Comparison of ENCODE assay signal across 1 cellular context in the genomic region with DNA sequence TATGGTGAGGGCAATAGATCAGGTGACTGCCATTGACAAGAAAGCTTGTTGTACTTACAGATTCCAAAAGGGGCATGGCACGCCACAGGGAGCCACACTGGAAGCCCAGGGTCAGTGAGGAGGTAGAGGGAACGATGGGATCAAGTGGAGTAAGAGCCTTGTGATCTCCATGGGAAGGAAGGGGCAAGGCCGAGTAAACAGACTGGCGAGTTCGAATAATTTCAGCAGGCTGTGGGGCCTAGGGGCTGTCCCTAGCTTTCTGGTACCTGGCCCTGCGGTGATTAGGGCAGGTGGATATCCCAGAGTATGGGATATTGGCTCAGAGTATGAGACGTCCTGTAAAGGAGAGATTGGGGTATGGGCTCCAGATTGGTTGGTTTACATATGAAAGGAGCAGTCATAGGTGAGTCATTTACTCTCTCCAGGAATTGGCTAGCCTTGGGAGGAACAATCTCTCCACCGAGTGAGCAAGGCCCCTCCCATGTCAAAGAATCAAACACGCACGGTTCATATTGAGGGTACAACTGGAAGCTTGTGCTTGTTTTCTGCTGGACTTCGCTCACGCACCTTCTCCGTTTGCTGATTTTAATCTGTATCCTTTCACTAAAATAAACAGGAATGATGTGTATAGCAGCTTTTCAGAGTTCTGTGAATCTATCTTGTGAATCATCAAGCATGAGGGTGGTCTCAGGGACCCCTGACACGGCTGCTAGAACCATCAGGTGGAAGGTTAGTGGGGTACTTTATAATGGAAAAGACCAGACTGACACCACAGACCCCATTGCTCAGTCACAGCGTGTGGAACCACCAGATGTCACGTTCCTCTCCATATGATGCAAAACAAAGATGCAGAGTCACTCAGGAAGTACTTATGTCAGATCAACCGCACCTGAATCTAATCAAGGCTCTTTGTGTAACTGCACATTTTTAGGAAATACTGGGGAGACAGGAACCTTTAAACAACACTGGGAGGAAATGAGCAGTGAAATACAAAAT.
TF ChIP-seq lines count a peak whose summit lies in the region.

No MANE protein-coding gene starts in this region.

TF ChIP-seq in K562, 482 proteins besides CTCF, POLR2A, EP300 and RAD21 (continues in another document):
- TF ChIP-seq TAF9B (IDR thresholded peaks at IDR 0.05; ENCODE audit: partially characterized antibody) (peak; percentile 82), TEAD4 (IDR thresholded peaks at IDR 0.05; ENCODE audit: low read length) (peak; percentile 68), TEAD4 (CRISPR knock-in tag; IDR thresholded peaks at IDR 0.05; ENCODE audit: borderline replicate concordance) (no peak), MCM3 (IDR thresholded peaks at IDR 0.05) (no peak), NFIX (CRISPR knock-in tag; IDR thresholded peaks at IDR 0.05; ENCODE audit: low read depth) (no peak), KLF6 (CRISPR knock-in tag; IDR thresholded peaks at IDR 0.05; ENCODE audit: borderline replicate concordance) (0 out of 2 replicates have a peak, but pooled peaks have one; percentile 29), CEBPG (CRISPR knock-in tag; IDR thresholded peaks at IDR 0.05) (peak; percentile 68; the same call in 1 of the 2 replicates), CEBPG (tag; conservative IDR thresholded peaks at IDR 0.05 in 1 of 2, IDR thresholded peaks at IDR 0.05 in 1 of 2) (peak in 1 of 2 experiments; percentile 64; a peak in 2 of 4 replicates), HMG20B (CRISPR knock-in tag; IDR thresholded peaks at IDR 0.05) (no peak), HDAC8 (tag; IDR thresholded peaks at IDR 0.05) (no peak; the same call in 1 of the 2 replicates), SRSF3 (IDR thresholded peaks at IDR 0.05; ENCODE audit: insufficient read depth, low read length) (no peak), SPI1 (IDR thresholded peaks at IDR 0.05; ENCODE audit: borderline replicate concordance, low read depth, low read length) (no peak), NR2C2 (CRISPR knock-in tag; IDR thresholded peaks at IDR 0.05) (no peak), NR2C2 (tag; IDR thresholded peaks at IDR 0.05) (peak; percentile 56; the same call in 1 of the 2 replicates), CHD4 (IDR thresholded peaks at IDR 0.05; ENCODE audit: insufficient read depth, insufficient replicate concordance, low read depth, low read length, poor library complexity, severe bottlenecking) (no peak), KAT2B (IDR thresholded peaks at IDR 0.05; ENCODE audit: low read depth, low read length) (no peak), NBN (IDR thresholded peaks at IDR 0.05; ENCODE audit: low read depth) (no peak), ZNF263 (CRISPR knock-in tag; IDR thresholded peaks at IDR 0.05; ENCODE audit: borderline replicate concordance) (no peak), SAFB2 (IDR thresholded peaks at IDR 0.05; ENCODE audit: borderline replicate concordance, low read depth, low read length, severe bottlenecking) (no peak), RBM25 (IDR thresholded peaks at IDR 0.05; ENCODE audit: low read depth, low read length, severe bottlenecking) (no peak), ILK (tag; IDR thresholded peaks at IDR 0.05; ENCODE audit: borderline replicate concordance, low read depth) (no peak), ZC3H4 (CRISPR knock-in tag; IDR thresholded peaks at IDR 0.05; ENCODE audit: borderline replicate concordance) (no peak), PTTG1 (tag; IDR thresholded peaks at IDR 0.05; ENCODE audit: low read depth) (0 out of 2 replicates have a peak, but pooled peaks have one; percentile 37), TGIF2 (CRISPR knock-in tag; IDR thresholded peaks at IDR 0.05) (no peak), ARID1B (IDR thresholded peaks at IDR 0.05) (peak; percentile 59), HLTF (IDR thresholded peaks at IDR 0.05) (0 out of 2 replicates have a peak, but pooled peaks have one; percentile 8), ZNF764 (CRISPR knock-in tag; IDR thresholded peaks at IDR 0.05; ENCODE audit: low read depth) (no peak), NFE2 (IDR thresholded peaks at IDR 0.05; ENCODE audit: low read depth) (peak; percentile 99), STAG1 (CRISPR knock-in tag; IDR thresholded peaks at IDR 0.05; ENCODE audit: borderline replicate concordance) (no peak), PHF20 (IDR thresholded peaks at IDR 0.05; ENCODE audit: partially characterized antibody) (no peak), ZNF583 (CRISPR knock-in tag; IDR thresholded peaks at IDR 0.05) (peak; percentile 67; the same call in 1 of the 2 replicates), PHB2 (IDR thresholded peaks at IDR 0.05; ENCODE audit: low read depth) (no peak)
- TF ChIP-seq, protein P1, sequence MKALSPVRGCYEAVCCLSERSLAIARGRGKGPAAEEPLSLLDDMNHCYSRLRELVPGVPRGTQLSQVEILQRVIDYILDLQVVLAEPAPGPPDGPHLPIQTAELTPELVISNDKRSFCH (CRISPR knock-in tag; IDR thresholded peaks at IDR 0.05), result no peak
- TF ChIP-seq, protein P1 (tag; IDR thresholded peaks at IDR 0.05), result peak; percentile 89
- TF ChIP-seq, protein P2, sequence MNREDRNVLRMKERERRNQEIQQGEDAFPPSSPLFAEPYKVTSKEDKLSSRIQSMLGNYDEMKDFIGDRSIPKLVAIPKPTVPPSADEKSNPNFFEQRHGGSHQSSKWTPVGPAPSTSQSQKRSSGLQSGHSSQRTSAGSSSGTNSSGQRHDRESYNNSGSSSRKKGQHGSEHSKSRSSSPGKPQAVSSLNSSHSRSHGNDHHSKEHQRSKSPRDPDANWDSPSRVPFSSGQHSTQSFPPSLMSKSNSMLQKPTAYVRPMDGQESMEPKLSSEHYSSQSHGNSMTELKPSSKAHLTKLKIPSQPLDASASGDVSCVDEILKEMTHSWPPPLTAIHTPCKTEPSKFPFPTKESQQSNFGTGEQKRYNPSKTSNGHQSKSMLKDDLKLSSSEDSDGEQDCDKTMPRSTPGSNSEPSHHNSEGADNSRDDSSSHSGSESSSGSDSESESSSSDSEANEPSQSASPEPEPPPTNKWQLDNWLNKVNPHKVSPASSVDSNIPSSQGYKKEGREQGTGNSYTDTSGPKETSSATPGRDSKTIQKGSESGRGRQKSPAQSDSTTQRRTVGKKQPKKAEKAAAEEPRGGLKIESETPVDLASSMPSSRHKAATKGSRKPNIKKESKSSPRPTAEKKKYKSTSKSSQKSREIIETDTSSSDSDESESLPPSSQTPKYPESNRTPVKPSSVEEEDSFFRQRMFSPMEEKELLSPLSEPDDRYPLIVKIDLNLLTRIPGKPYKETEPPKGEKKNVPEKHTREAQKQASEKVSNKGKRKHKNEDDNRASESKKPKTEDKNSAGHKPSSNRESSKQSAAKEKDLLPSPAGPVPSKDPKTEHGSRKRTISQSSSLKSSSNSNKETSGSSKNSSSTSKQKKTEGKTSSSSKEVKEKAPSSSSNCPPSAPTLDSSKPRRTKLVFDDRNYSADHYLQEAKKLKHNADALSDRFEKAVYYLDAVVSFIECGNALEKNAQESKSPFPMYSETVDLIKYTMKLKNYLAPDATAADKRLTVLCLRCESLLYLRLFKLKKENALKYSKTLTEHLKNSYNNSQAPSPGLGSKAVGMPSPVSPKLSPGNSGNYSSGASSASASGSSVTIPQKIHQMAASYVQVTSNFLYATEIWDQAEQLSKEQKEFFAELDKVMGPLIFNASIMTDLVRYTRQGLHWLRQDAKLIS (CRISPR knock-in tag; IDR thresholded peaks at IDR 0.05), result no peak
- TF ChIP-seq, protein P3, sequence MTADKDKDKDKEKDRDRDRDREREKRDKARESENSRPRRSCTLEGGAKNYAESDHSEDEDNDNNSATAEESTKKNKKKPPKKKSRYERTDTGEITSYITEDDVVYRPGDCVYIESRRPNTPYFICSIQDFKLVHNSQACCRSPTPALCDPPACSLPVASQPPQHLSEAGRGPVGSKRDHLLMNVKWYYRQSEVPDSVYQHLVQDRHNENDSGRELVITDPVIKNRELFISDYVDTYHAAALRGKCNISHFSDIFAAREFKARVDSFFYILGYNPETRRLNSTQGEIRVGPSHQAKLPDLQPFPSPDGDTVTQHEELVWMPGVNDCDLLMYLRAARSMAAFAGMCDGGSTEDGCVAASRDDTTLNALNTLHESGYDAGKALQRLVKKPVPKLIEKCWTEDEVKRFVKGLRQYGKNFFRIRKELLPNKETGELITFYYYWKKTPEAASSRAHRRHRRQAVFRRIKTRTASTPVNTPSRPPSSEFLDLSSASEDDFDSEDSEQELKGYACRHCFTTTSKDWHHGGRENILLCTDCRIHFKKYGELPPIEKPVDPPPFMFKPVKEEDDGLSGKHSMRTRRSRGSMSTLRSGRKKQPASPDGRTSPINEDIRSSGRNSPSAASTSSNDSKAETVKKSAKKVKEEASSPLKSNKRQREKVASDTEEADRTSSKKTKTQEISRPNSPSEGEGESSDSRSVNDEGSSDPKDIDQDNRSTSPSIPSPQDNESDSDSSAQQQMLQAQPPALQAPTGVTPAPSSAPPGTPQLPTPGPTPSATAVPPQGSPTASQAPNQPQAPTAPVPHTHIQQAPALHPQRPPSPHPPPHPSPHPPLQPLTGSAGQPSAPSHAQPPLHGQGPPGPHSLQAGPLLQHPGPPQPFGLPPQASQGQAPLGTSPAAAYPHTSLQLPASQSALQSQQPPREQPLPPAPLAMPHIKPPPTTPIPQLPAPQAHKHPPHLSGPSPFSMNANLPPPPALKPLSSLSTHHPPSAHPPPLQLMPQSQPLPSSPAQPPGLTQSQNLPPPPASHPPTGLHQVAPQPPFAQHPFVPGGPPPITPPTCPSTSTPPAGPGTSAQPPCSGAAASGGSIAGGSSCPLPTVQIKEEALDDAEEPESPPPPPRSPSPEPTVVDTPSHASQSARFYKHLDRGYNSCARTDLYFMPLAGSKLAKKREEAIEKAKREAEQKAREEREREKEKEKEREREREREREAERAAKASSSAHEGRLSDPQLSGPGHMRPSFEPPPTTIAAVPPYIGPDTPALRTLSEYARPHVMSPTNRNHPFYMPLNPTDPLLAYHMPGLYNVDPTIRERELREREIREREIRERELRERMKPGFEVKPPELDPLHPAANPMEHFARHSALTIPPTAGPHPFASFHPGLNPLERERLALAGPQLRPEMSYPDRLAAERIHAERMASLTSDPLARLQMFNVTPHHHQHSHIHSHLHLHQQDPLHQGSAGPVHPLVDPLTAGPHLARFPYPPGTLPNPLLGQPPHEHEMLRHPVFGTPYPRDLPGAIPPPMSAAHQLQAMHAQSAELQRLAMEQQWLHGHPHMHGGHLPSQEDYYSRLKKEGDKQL (CRISPR knock-in tag; IDR thresholded peaks at IDR 0.05; ENCODE audit: borderline replicate concordance), result no peak
- TF ChIP-seq, protein P4, sequence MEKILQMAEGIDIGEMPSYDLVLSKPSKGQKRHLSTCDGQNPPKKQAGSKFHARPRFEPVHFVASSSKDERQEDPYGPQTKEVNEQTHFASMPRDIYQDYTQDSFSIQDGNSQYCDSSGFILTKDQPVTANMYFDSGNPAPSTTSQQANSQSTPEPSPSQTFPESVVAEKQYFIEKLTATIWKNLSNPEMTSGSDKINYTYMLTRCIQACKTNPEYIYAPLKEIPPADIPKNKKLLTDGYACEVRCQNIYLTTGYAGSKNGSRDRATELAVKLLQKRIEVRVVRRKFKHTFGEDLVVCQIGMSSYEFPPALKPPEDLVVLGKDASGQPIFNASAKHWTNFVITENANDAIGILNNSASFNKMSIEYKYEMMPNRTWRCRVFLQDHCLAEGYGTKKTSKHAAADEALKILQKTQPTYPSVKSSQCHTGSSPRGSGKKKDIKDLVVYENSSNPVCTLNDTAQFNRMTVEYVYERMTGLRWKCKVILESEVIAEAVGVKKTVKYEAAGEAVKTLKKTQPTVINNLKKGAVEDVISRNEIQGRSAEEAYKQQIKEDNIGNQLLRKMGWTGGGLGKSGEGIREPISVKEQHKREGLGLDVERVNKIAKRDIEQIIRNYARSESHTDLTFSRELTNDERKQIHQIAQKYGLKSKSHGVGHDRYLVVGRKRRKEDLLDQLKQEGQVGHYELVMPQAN (IDR thresholded peaks at IDR 0.05; ENCODE audit: borderline replicate concordance), result no peak
- TF ChIP-seq, protein P5, sequence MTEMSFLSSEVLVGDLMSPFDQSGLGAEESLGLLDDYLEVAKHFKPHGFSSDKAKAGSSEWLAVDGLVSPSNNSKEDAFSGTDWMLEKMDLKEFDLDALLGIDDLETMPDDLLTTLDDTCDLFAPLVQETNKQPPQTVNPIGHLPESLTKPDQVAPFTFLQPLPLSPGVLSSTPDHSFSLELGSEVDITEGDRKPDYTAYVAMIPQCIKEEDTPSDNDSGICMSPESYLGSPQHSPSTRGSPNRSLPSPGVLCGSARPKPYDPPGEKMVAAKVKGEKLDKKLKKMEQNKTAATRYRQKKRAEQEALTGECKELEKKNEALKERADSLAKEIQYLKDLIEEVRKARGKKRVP (CRISPR knock-in tag; IDR thresholded peaks at IDR 0.05), result no peak
- TF ChIP-seq, protein P6, sequence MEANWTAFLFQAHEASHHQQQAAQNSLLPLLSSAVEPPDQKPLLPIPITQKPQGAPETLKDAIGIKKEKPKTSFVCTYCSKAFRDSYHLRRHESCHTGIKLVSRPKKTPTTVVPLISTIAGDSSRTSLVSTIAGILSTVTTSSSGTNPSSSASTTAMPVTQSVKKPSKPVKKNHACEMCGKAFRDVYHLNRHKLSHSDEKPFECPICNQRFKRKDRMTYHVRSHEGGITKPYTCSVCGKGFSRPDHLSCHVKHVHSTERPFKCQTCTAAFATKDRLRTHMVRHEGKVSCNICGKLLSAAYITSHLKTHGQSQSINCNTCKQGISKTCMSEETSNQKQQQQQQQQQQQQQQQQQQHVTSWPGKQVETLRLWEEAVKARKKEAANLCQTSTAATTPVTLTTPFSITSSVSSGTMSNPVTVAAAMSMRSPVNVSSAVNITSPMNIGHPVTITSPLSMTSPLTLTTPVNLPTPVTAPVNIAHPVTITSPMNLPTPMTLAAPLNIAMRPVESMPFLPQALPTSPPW (CRISPR knock-in tag; IDR thresholded peaks at IDR 0.05), result no peak
- TF ChIP-seq, protein P7, sequence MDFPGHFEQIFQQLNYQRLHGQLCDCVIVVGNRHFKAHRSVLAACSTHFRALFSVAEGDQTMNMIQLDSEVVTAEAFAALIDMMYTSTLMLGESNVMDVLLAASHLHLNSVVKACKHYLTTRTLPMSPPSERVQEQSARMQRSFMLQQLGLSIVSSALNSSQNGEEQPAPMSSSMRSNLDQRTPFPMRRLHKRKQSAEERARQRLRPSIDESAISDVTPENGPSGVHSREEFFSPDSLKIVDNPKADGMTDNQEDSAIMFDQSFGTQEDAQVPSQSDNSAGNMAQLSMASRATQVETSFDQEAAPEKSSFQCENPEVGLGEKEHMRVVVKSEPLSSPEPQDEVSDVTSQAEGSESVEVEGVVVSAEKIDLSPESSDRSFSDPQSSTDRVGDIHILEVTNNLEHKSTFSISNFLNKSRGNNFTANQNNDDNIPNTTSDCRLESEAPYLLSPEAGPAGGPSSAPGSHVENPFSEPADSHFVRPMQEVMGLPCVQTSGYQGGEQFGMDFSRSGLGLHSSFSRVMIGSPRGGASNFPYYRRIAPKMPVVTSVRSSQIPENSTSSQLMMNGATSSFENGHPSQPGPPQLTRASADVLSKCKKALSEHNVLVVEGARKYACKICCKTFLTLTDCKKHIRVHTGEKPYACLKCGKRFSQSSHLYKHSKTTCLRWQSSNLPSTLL (IDR thresholded peaks at IDR 0.05), result no peak
- TF ChIP-seq, protein P8, sequence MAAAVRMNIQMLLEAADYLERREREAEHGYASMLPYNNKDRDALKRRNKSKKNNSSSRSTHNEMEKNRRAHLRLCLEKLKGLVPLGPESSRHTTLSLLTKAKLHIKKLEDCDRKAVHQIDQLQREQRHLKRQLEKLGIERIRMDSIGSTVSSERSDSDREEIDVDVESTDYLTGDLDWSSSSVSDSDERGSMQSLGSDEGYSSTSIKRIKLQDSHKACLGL (CRISPR knock-in tag; IDR thresholded peaks at IDR 0.05; ENCODE audit: borderline replicate concordance, poor library complexity, severe bottlenecking), result no peak
